In genomic region chr10:13348216-13349017, GRCh38 we compare ENCODE assay signal across 8 cellular contexts. TPM values are rescaled to one million over a fixed set of nuclear protein-coding genes. Genes with fewer than 3 reads are reported as not detected.
DNase-seq lines count a peak whose midpoint lies in the region; ATAC-seq and TF ChIP-seq lines count a peak whose summit lies in the region.

SEPHS1 (minus strand) TSS chr10:13348293; CDS start chr10:13344950, 3,343 bp downstream.

- intact Hi-C loops in mammary epithelial cell (cut with micrococcal nuclease) = loop anchor here (1.0 to 5.0 kb wide), 2 partner anchors 187 to 1739 kb away; partner anchors contain the start of genes ACBD7 and MCM10

- CTCF ChIA-PET in mammary epithelial cell (lab: Charles Lee; ENCODE audit: low non-redundant PET) = no interaction called here

- H3K36me3 ChIP-seq in WERI-Rb-1 (peaks cover 5% of the 10 kb centered on the region), mammary epithelial cell (ENCODE audit: insufficient read depth, low read length) (peaks cover 2% of the 10 kb centered on the region), smooth muscle cell (ENCODE audit: low read depth) (no peaks in the 10 kb centered on the region)

- no peaks in the 10 kb centered on the region for H3K9me3 ChIP-seq in WERI-Rb-1 (ENCODE audit: severe bottlenecking)
- no peaks in the 10 kb centered on the region for H3K9me3 ChIP-seq in mammary epithelial cell (replicated peaks; ENCODE audit: insufficient read depth, low read length)
- no peaks in the 10 kb centered on the region for H3K9me3 ChIP-seq in smooth muscle cell (replicated peaks; ENCODE audit: low read depth)

- dilution Hi-C loops in mammary epithelial cell (cut with HindIII; ENCODE audit: low sequenced_read_pairs) = no loop called here

- TF ChIP-seq CTCF in WERI-Rb-1 (IDR thresholded peaks at IDR 0.05; ENCODE audit: low read depth, low read length) (no peak), mammary epithelial cell (conservative IDR thresholded peaks at IDR 0.05 in 1 of 2, IDR thresholded peaks at IDR 0.05 in 1 of 2; ENCODE audit: extremely low read depth in 1 of 2, insufficient read depth in 1 of 2, low read depth in 1 of 2, low read length in 2 of 2) (no peak), smooth muscle cell (IDR thresholded peaks at IDR 0.05; ENCODE audit: borderline replicate concordance, insufficient read depth, poor library complexity, severe bottlenecking) (no peak)

- H3K79me2 ChIP-seq in mammary epithelial cell (ENCODE audit: insufficient read depth, low read length) (peaks cover 40% of the 10 kb centered on the region), smooth muscle cell (ENCODE audit: low read depth) (peaks cover 32% of the 10 kb centered on the region)

- H3K27ac ChIP-seq in WERI-Rb-1 = peak within 1 kb of the TSS; percentile 93
- H3K27ac ChIP-seq in mammary epithelial cell (ENCODE audit: insufficient read depth, low read depth, low read length) = peak within 1 kb of the TSS; percentile 72
- peak within 1 kb of the TSS; percentile 17 for H3K27ac ChIP-seq in smooth muscle cell (ENCODE audit: low read depth)

- H3K9ac ChIP-seq in mammary epithelial cell (ENCODE audit: insufficient read depth, low read length) (peak within 1 kb of the TSS; percentile 85), smooth muscle cell (ENCODE audit: low read depth) (peak within 1 kb of the TSS; percentile 74)

- 0% methylated on average over 30 of the region's 65 CpGs for WGBS in mammary epithelial cell (ENCODE audit: low coverage, missing lambda C conversion rate)
- WGBS in smooth muscle cell (ENCODE audit: low lambda C conversion rate) = under 1% methylated on average over 65 of the region's 65 CpGs

- no peaks in the 10 kb centered on the region for H3F3A ChIP-seq in smooth muscle cell (ENCODE audit: low read depth)

- H4K20me1 ChIP-seq in mammary epithelial cell (ENCODE audit: insufficient read depth, low read length) (no peaks in the 10 kb centered on the region), smooth muscle cell (ENCODE audit: low read depth) (no peaks in the 10 kb centered on the region)

- TSS peak; percentile 11 for BruUV-seq in mammary epithelial cell (replicated peaks; lab: Mats Ljungman, UMichigan)

- DNase-seq in NCI-H187 (lab: John Stamatoyannopoulos, UW) (peak; percentile 30 to 68), NCI-H187 treated with DMSO at 0.1 percent for 48 hours (lab: John Stamatoyannopoulos, UW) (no peak), NCI-H1930 (lab: John Stamatoyannopoulos, UW) (peak; percentile 38 to 52), WERI-Rb-1 (peak; percentile 79), mammary epithelial cell (peak; percentile 60), iPS-NIHi7 (ENCODE audit: extremely low spot score) (peak; percentile 83), smooth muscle cell (lab: John Stamatoyannopoulos, UW; ENCODE audit: unreplicated experiment) (peak; percentile 20)

- H2AFZ ChIP-seq in mammary epithelial cell (ENCODE audit: low read depth, low read length) = peak within 1 kb of the TSS; percentile 86
- H2AFZ ChIP-seq in smooth muscle cell (ENCODE audit: low read depth) = peak within 1 kb of the TSS; percentile 99

- H3K4me3 ChIP-seq in WERI-Rb-1 (ENCODE audit: low read depth, low read length) = peak within 1 kb of the TSS; percentile 61
- H3K4me3 ChIP-seq in mammary epithelial cell (replicated peaks in 1 of 3; ENCODE audit: insufficient read depth in 1 of 3, low read depth in 2 of 3, low read length in 3 of 3) = peak within 1 kb of the TSS; percentile 66 to 93 (median 69)
- peak within 1 kb of the TSS; percentile 94 for H3K4me3 ChIP-seq in smooth muscle cell

- peak within 1 kb of the TSS; percentile 96 for H3K4me2 ChIP-seq in mammary epithelial cell (ENCODE audit: insufficient read depth, low read depth, low read length)
- peak within 1 kb of the TSS; percentile 99 for H3K4me2 ChIP-seq in smooth muscle cell

- H3K4me1 ChIP-seq in mammary epithelial cell (ENCODE audit: insufficient read depth, low read length) (peaks cover 18% of the 10 kb centered on the region), smooth muscle cell (ENCODE audit: low read depth) (peaks cover 24% of the 10 kb centered on the region)

- in situ Hi-C loops in mammary epithelial cell (cut with MboI; ENCODE audit: low sequenced_read_pairs in 2 of 2) = no loop called here

- H3K27me3 ChIP-seq in WERI-Rb-1 (ENCODE audit: insufficient read depth, low read depth, severe bottlenecking) = no peaks in the 10 kb centered on the region
- H3K27me3 ChIP-seq in mammary epithelial cell (ENCODE audit: insufficient read depth, low read length) = no peaks in the 10 kb centered on the region
- H3K27me3 ChIP-seq in smooth muscle cell (ENCODE audit: low read depth) = peaks cover 27% of the 10 kb centered on the region

- peak; percentile 70 for ATAC-seq in HG02759 (IDR thresholded peaks at IDR 0.05; ENCODE audit: unreplicated experiment)

RNA-seq across cellular contexts. Expression of gene SEPHS1, which starts in this region (rescaled TPM):
- total RNA-seq in mammary epithelial cell = 10 to 100 TPM; 30.2 to 34.6 TPM
- polyA plus RNA-seq in mammary epithelial cell = 55.9 TPM
- 143 TPM for polyA minus RNA-seq in mammary epithelial cell
- total RNA-seq in smooth muscle cell = 24.1 and 29.5 TPM in 2 replicates
- 36.5 and 48.3 TPM in 2 replicates for polyA plus RNA-seq in smooth muscle cell

Comparison
In these comparisons a context has a peak if more than half of its experiments do, and no peak if none do; other contexts are left out.
1. H3K27ac ChIP-seq: peak in every context shown above with its lines; median percentile 93 in WERI-Rb-1; 72 in mammary epithelial cell; 17 in smooth muscle cell.